In genomic region chr15:32522421-32522820, GRCh38 we compare ENCODE assay signal across 6 cellular contexts.
DNase-seq lines count a peak whose midpoint lies in the region; ATAC-seq and TF ChIP-seq lines count a peak whose summit lies in the region.
"Not testable (repeated sequence)": the region's sequence is repeated elsewhere in the genome, so short reads cannot be mapped to it uniquely, and the experiment has no call there.

No MANE protein-coding gene starts in this region.

- BruUV-seq in PC-3 (replicated peaks; lab: Mats Ljungman, UMichigan), result TSS peak; percentile 59

- H3K23ac ChIP-seq in mesenchymal stem cell (ENCODE audit: low read length in 2 of 2), result not testable (repeated sequence)

- H3F3A ChIP-seq in PC-3 (ENCODE audit: low read length, unreplicated experiment), result not testable (repeated sequence)

- H3K14ac ChIP-seq in mesenchymal stem cell (ENCODE audit: low read length in 2 of 2), result not testable (repeated sequence)

- CTCF ChIA-PET in PC-3 (lab: Charles Lee), result not testable (repeated sequence)

- not testable (repeated sequence) for H2BK5ac ChIP-seq in mesenchymal stem cell (ENCODE audit: low read depth, low read length, poor library complexity, severe bottlenecking)

- 98% methylated on average over 5 of the region's 9 CpGs for WGBS in mesenchymal stem cell

- not testable (repeated sequence) for H3K9me3 ChIP-seq in PC-3 (ENCODE audit: low read length); mesenchymal stem cell (ENCODE audit: control insufficient read depth, low read length)

- not testable (repeated sequence) for H4K8ac ChIP-seq in mesenchymal stem cell (ENCODE audit: low read length)

- not testable (repeated sequence) for TF ChIP-seq CTCF in PC-3 (conservative IDR thresholded peaks at IDR 0.05; ENCODE audit: low read depth, low read length); chondrocyte (IDR thresholded peaks at IDR 0.05); fibroblast of pulmonary artery (IDR thresholded peaks at IDR 0.05; ENCODE audit: low read length, missing control alignments)

- not testable (repeated sequence) for ATAC-seq in PC-3

- not testable (repeated sequence) for H2AK5ac ChIP-seq in mesenchymal stem cell (ENCODE audit: low read length, severe bottlenecking)

- not testable (repeated sequence) for H4K91ac ChIP-seq in mesenchymal stem cell (ENCODE audit: low read length)

- not testable (repeated sequence) for H3K4me2 ChIP-seq in PC-3 (ENCODE audit: low read length); mesenchymal stem cell (ENCODE audit: low read length, poor library complexity, severe bottlenecking)

- H3K4ac ChIP-seq in mesenchymal stem cell (ENCODE audit: low read depth in 1 of 2, low read length in 2 of 2), result not testable (repeated sequence)

- H3K4me3 ChIP-seq in PC-3 (ENCODE audit: low read length); fibroblast of pulmonary artery (replicated peaks; ENCODE audit: low read depth, low read length); mesenchymal stem cell (ENCODE audit: insufficient read depth in 1 of 2, low read depth in 1 of 2, low read length in 2 of 2): not testable (repeated sequence)

- peak; percentile 0 for DNase-seq in HCEC 1CT
- DNase-seq in PC-3, result peak; percentile 1
- peak; percentile 0 for DNase-seq in astrocyte of the hippocampus (ENCODE audit: low read depth, low spot score)
- DNase-seq in chondrocyte (ENCODE audit: low spot score); mesenchymal stem cell: not testable (repeated sequence)
- peak; percentile 1 for DNase-seq in fibroblast of pulmonary artery (ENCODE audit: low read depth)

- H3K4me1 ChIP-seq in PC-3 (ENCODE audit: insufficient read depth, low read length); mesenchymal stem cell (ENCODE audit: control insufficient read depth, insufficient read depth, low read depth, low read length): not testable (repeated sequence)

- not testable (repeated sequence) for H3K18ac ChIP-seq in mesenchymal stem cell (ENCODE audit: low read depth in 1 of 2, low read length in 2 of 2)

- not testable (repeated sequence) for H3K79me1 ChIP-seq in mesenchymal stem cell (replicated peaks; ENCODE audit: low read length, poor library complexity, severe bottlenecking)

- H2BK120ac ChIP-seq in mesenchymal stem cell (ENCODE audit: low read depth, low read length), result not testable (repeated sequence)

- H3K27ac Mint-ChIP-seq in chondrocyte (ENCODE audit: unreplicated experiment), result peak overlapping the region; percentile 69

- not testable (repeated sequence) for H3K79me2 ChIP-seq in PC-3 (ENCODE audit: low read length)

- H3K36me3 ChIP-seq in PC-3 (ENCODE audit: low read depth, low read length); mesenchymal stem cell (ENCODE audit: control insufficient read depth in 1 of 2, insufficient read depth in 2 of 2, low read depth in 1 of 2, low read length in 2 of 2): not testable (repeated sequence)

- not testable (repeated sequence) for H3K36me3 Mint-ChIP-seq in chondrocyte (ENCODE audit: low read depth)

- not testable (repeated sequence) for H3K27ac ChIP-seq in PC-3 (ENCODE audit: low read length)
- peak overlapping the region; percentile 49 for H3K27ac ChIP-seq in mesenchymal stem cell (ENCODE audit: low read length, poor library complexity, severe bottlenecking)

- H2BK12ac ChIP-seq in mesenchymal stem cell (ENCODE audit: low read length in 2 of 2), result not testable (repeated sequence)

- H3K9ac ChIP-seq in PC-3 (ENCODE audit: low read length); mesenchymal stem cell (ENCODE audit: low read length): not testable (repeated sequence)

- not testable (repeated sequence) for H3K4me3 Mint-ChIP-seq in chondrocyte (ENCODE audit: unreplicated experiment)

- H2AFZ ChIP-seq in PC-3 (ENCODE audit: low read length); mesenchymal stem cell (ENCODE audit: low read depth, low read length): not testable (repeated sequence)

- not testable (repeated sequence) for H4K20me1 ChIP-seq in PC-3 (ENCODE audit: low read length)

- H3K9me2 ChIP-seq in PC-3 (replicated peaks; ENCODE audit: low read length), result not testable (repeated sequence)

- H3K9me3 Mint-ChIP-seq in chondrocyte (ENCODE audit: low read depth), result not testable (repeated sequence)

- intact Hi-C loops in PC-3 (cut with micrococcal nuclease), result not testable (repeated sequence)

- H2BK15ac ChIP-seq in mesenchymal stem cell (ENCODE audit: low read depth, poor library complexity, severe bottlenecking), result not testable (repeated sequence)

- POLR2A ChIA-PET in PC-3 (lab: Charles Lee; ENCODE audit: unreplicated experiment), result not testable (repeated sequence)

- H3K27me3 ChIP-seq in PC-3 (ENCODE audit: low read length); mesenchymal stem cell (ENCODE audit: control insufficient read depth in 1 of 2, insufficient read depth in 1 of 2, low read length in 2 of 2): not testable (repeated sequence)

- not testable (repeated sequence) for H3K27me3 Mint-ChIP-seq in chondrocyte (ENCODE audit: low read depth)

- not testable (repeated sequence) for H3K4me1 Mint-ChIP-seq in chondrocyte (ENCODE audit: low read depth)
